ENCODE assay signal across 31 cellular contexts in the genomic region with DNA sequence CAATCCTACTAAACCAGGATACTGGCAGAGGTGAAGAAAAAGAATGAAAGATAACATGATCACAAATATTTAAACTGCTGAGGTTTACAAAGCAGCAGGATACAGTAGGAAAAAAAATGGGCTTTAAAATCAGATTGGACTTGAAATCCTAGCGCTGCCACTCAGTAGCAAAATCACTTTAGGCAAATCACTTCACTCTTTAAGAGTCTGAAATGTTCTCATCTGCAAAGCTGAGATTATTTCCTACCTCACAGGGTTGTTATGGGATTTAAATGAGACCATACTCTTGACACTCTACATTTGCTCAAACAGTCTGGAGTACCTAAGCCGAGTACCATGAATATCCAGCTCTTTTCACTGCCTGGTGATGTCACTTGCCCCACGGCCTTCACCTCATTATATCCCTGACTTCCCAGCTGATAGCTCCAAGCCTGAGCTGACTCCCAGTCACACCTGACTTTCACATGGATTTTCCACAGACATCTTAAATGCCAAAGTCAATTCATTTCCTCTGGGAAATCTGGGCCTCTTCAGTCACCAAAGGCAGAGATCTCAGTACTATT.
A peak's percentile ranks its signal among the peaks of the same experiment; 100 is the strongest.
DNase-seq lines count a peak whose midpoint lies in the region; ATAC-seq and TF ChIP-seq lines count a peak whose summit lies in the region.
"Had no signal": no experiment of that assay in that cellular context is flagged by ENCODE, and none has a peak within 500 bp of the region (broad histone marks: within the 10 kb centered on the region; RNA-seq: fewer than 3 reads in every experiment).

No MANE protein-coding gene starts in this region.

- no CpG with 5 or more reads among the region's 3 CpGs for WGBS in H9 (ENCODE audit: extremely low coverage, insufficient read length, low lambda C conversion rate)

- H4K20me1 ChIP-seq in H9 (ENCODE audit: control insufficient read depth, insufficient read depth, insufficient read length), result no peaks in the 10 kb centered on the region

- DNase-seq in H9 (no peak), NCI-H2171 treated with DMSO at 0.1 percent for 48 hours (lab: John Stamatoyannopoulos, UW) (no peak)
- DNase-seq in stimulated activated effector memory CD8-positive, alpha-beta T cell treated with anti-CD3 and anti-CD28 coated beads, Interleukin-12 subunit alpha, Interleukin-12 subunit beta, amount 100 ng/mL, for 72 hours (ENCODE audit: low spot score in 2 of 2), result no peak
- DNase-seq: ACHN; activated CD4-positive, alpha-beta T cell treated with anti-CD3 and anti-CD28 coated beads, Interleukin-2, amount 10 ng/mL, durations not matched to agents 24 days and 14 days; activated CD8-positive, alpha-beta memory T cell treated with anti-CD3 and anti-CD28 coated beads for 24 hours; activated gamma-delta T cell; activated naive CD8-positive, alpha-beta T cell treated with anti-CD3 and anti-CD28 coated beads, Interleukin-2, amount 10 ng/mL, durations not matched to agents 7 days and 5 days; CD8-positive, alpha-beta T cell; central memory CD4-positive, alpha-beta T cell; DMS 273 treated with DMSO at 0.1 percent for 48 hours; dorsolateral prefrontal cortex; EL; MG63; NCI-H1105; NCI-H187; NCI-H2227 treated with DMSO at 0.1 percent for 48 hours; NCI-H526; ovary; Right ventricle myocardium superior; small intestine; stimulated activated naive CD8-positive, alpha-beta T cell treated with anti-CD3 and anti-CD28 coated beads, Interleukin-15, Interleukin-2, amounts not matched to agents 100 U/mL and 50 U/mL, for 24 hours; T-helper 17 cell; testis had no signal

- no peaks in the 10 kb centered on the region for H3K23me2 ChIP-seq in H9 (ENCODE audit: insufficient read length, low read depth, low read length, poor library complexity, severe bottlenecking)

- no peak overlapping the region for H3K14ac ChIP-seq in H9 (ENCODE audit: insufficient read depth, low read length)

- ATAC-seq in activated T-helper 17 cell treated with anti-CD3 and anti-CD28 coated beads, Interleukin-2, amount 50 U/mL, for 72 hours (replicated peaks), result no peak
- no peak for ATAC-seq in stimulated activated effector memory CD8-positive, alpha-beta T cell treated with anti-CD3 and anti-CD28 coated beads, Interleukin-12 subunit alpha, Interleukin-12 subunit beta, amount 100 ng/mL, for 72 hours
- no peak for ATAC-seq in HG03520 (IDR thresholded peaks at IDR 0.05; ENCODE audit: unreplicated experiment)
- no peak for ATAC-seq in HG02981 (IDR thresholded peaks at IDR 0.05; ENCODE audit: unreplicated experiment)
- ATAC-seq: CD8-positive, alpha-beta T cell; stimulated activated naive CD8-positive, alpha-beta T cell treated with anti-CD3 and anti-CD28 coated beads, Interleukin-15, Interleukin-2, amounts not matched to agents 100 U/mL and 50 U/mL, for 24 hours; T-helper 17 cell had no signal

- H3K36me3 Mint-ChIP-seq in H9 (ENCODE audit: insufficient read depth in 1 of 3, low read depth in 3 of 3), result peaks cover 4 to 15% (median 8%) of the 10 kb centered on the region in 3 experiments; a peak in 6 of 7 replicates
- peaks cover 29% of the 10 kb centered on the region for H3K36me3 Mint-ChIP-seq in activated T-helper 17 cell treated with anti-CD3 and anti-CD28 coated beads, Interleukin-2, amount 50 U/mL, for 72 hours (ENCODE audit: low read depth)
- H3K36me3 Mint-ChIP-seq in stimulated activated effector memory CD8-positive, alpha-beta T cell treated with anti-CD3 and anti-CD28 coated beads, Interleukin-12 subunit alpha, Interleukin-12 subunit beta, amount 100 ng/mL, for 72 hours, result peaks cover 20% of the 10 kb centered on the region

- no peak overlapping the region for H3K4me3 ChIP-seq in iPS-20b (ENCODE audit: low read length)
- H3K4me3 ChIP-seq: dorsolateral prefrontal cortex, MG63, ovary, right atrium auricular region, testis had no signal

- no peaks in the 10 kb centered on the region for H3K79me2 ChIP-seq in H9 (ENCODE audit: insufficient read depth, low read length)

- H3K9me3 ChIP-seq in H9 (ENCODE audit: control insufficient read depth, low read depth, low read length) (no peaks in the 10 kb centered on the region), iPS-20b (ENCODE audit: insufficient read depth, low read depth, low read length) (no peaks in the 10 kb centered on the region)
- H3K9me3 ChIP-seq: MG63, ovary, right atrium auricular region, testis had no signal

- H3K27me3 Mint-ChIP-seq in H9 (ENCODE audit: low read depth), result no peaks in the 10 kb centered on the region
- no peaks in the 10 kb centered on the region for H3K27me3 Mint-ChIP-seq in activated T-helper 17 cell treated with anti-CD3 and anti-CD28 coated beads, Interleukin-2, amount 50 U/mL, for 72 hours
- H3K27me3 Mint-ChIP-seq: activated CD4-positive, alpha-beta T cell treated with anti-CD3 and anti-CD28 coated beads, Interleukin-2, amount 10 ng/mL, durations not matched to agents 24 days and 14 days; activated naive CD8-positive, alpha-beta T cell treated with anti-CD3 and anti-CD28 coated beads, Interleukin-2, amount 10 ng/mL, durations not matched to agents 7 days and 5 days; B cell; T-helper 17 cell had no signal

- no peak overlapping the region for H3K18ac ChIP-seq in H9 (ENCODE audit: insufficient read length, low read depth, low read length)

- H3K4ac ChIP-seq in H9 (ENCODE audit: low read depth, low read length), result no peak overlapping the region

- H3K27me3 ChIP-seq in H9 (ENCODE audit: insufficient read depth, low read length) (no peaks in the 10 kb centered on the region), iPS-20b (ENCODE audit: insufficient read depth, low read length) (no peaks in the 10 kb centered on the region)
- H3K27me3 ChIP-seq: dorsolateral prefrontal cortex, MG63, ovary, right atrium auricular region, testis had no signal

- no peak overlapping the region for H2AFZ ChIP-seq in H9 (ENCODE audit: low read length)

- H4K91ac ChIP-seq in H9 (ENCODE audit: insufficient read length, low read depth, low read length), result no peak overlapping the region

- no peak overlapping the region for H3K56ac ChIP-seq in H9 (ENCODE audit: insufficient read length, low read depth, low read length)

- H3K27ac ChIP-seq in H9 (ENCODE audit: insufficient read length, low read depth, low read length) (no peak overlapping the region), iPS-20b (ENCODE audit: low read length) (peak overlapping the region; percentile 2)
- H3K27ac ChIP-seq: KMS-11, ovary, right atrium auricular region, testis had no signal

- TF ChIP-seq CTCF in H9 (conservative IDR thresholded peaks at IDR 0.05), result no peak

- H2BK12ac ChIP-seq in H9 (ENCODE audit: insufficient read length, low read depth, low read length), result no peak overlapping the region

- no peak overlapping the region for H2BK5ac ChIP-seq in H9 (ENCODE audit: insufficient read length, low read length)

- no peaks in the 10 kb centered on the region; the same call in 1 of the 2 replicates for H3K4me1 ChIP-seq in H9 (ENCODE audit: insufficient read depth, low read length)
- no peaks in the 10 kb centered on the region for H3K4me1 ChIP-seq in iPS-20b (ENCODE audit: insufficient read depth, low read length)
- H3K4me1 ChIP-seq: testis had no signal

- no peak overlapping the region for H3T11ph ChIP-seq in H9 (ENCODE audit: low read length)

- no peak overlapping the region for H3K4me2 ChIP-seq in H9 (ENCODE audit: insufficient read depth, insufficient read length, low read length)
- H3K4me2 ChIP-seq: KMS-11 had no signal

- H2BK120ac ChIP-seq in H9 (ENCODE audit: low read depth, low read length, poor library complexity, severe bottlenecking), result no peak overlapping the region

- no peaks in the 10 kb centered on the region for H3K9me3 Mint-ChIP-seq in H9
- H3K9me3 Mint-ChIP-seq in activated T-helper 17 cell treated with anti-CD3 and anti-CD28 coated beads, Interleukin-2, amount 50 U/mL, for 72 hours, result no peaks in the 10 kb centered on the region
- no peaks in the 10 kb centered on the region for H3K9me3 Mint-ChIP-seq in stimulated activated effector memory CD8-positive, alpha-beta T cell treated with anti-CD3 and anti-CD28 coated beads, Interleukin-12 subunit alpha, Interleukin-12 subunit beta, amount 100 ng/mL, for 72 hours
- H3K9me3 Mint-ChIP-seq: activated CD4-positive, alpha-beta T cell treated with anti-CD3 and anti-CD28 coated beads, Interleukin-2, amount 10 ng/mL, durations not matched to agents 24 days and 14 days; activated naive CD8-positive, alpha-beta T cell treated with anti-CD3 and anti-CD28 coated beads, Interleukin-2, amount 10 ng/mL, durations not matched to agents 7 days and 5 days; CD8-positive, alpha-beta T cell had no signal

- no peak overlapping the region for H3K9ac ChIP-seq in H9 (ENCODE audit: extremely low read depth, insufficient read length, low read length)
- no peak overlapping the region for H3K9ac ChIP-seq in iPS-20b (ENCODE audit: low read depth, low read length)
- H3K9ac ChIP-seq: KMS-11 had no signal

- no peak overlapping the region for H2AK5ac ChIP-seq in H9 (ENCODE audit: insufficient read length, low read length)

- H4K5ac ChIP-seq in H9 (ENCODE audit: insufficient read length, low read depth, low read length), result no peak overlapping the region

- H3K79me1 ChIP-seq in H9 (ENCODE audit: insufficient read depth, low read depth, low read length, poor library complexity, severe bottlenecking), result no peaks in the 10 kb centered on the region

- no peak overlapping the region for H3K4me3 Mint-ChIP-seq in H9
- no peak overlapping the region for H3K4me3 Mint-ChIP-seq in activated T-helper 17 cell treated with anti-CD3 and anti-CD28 coated beads, Interleukin-2, amount 50 U/mL, for 72 hours
- no peak overlapping the region for H3K4me3 Mint-ChIP-seq in stimulated activated effector memory CD8-positive, alpha-beta T cell treated with anti-CD3 and anti-CD28 coated beads, Interleukin-12 subunit alpha, Interleukin-12 subunit beta, amount 100 ng/mL, for 72 hours
- H3K4me3 Mint-ChIP-seq: activated CD4-positive, alpha-beta T cell treated with anti-CD3 and anti-CD28 coated beads, Interleukin-2, amount 10 ng/mL, durations not matched to agents 24 days and 14 days; activated naive CD8-positive, alpha-beta T cell treated with anti-CD3 and anti-CD28 coated beads, Interleukin-2, amount 10 ng/mL, durations not matched to agents 7 days and 5 days; B cell; CD8-positive, alpha-beta T cell; T-helper 17 cell had no signal

- H3K27ac Mint-ChIP-seq in H9, result peak overlapping the region in 2 of 3 experiments; percentile 23 to 44; a peak in 3 of 7 replicates
- H3K27ac Mint-ChIP-seq in activated T-helper 17 cell treated with anti-CD3 and anti-CD28 coated beads, Interleukin-2, amount 50 U/mL, for 72 hours, result peak overlapping the region; percentile 53
- H3K27ac Mint-ChIP-seq in stimulated activated effector memory CD8-positive, alpha-beta T cell treated with anti-CD3 and anti-CD28 coated beads, Interleukin-12 subunit alpha, Interleukin-12 subunit beta, amount 100 ng/mL, for 72 hours, result peak overlapping the region; percentile 4
- H3K27ac Mint-ChIP-seq: activated CD4-positive, alpha-beta T cell treated with anti-CD3 and anti-CD28 coated beads, Interleukin-2, amount 10 ng/mL, durations not matched to agents 24 days and 14 days; activated naive CD8-positive, alpha-beta T cell treated with anti-CD3 and anti-CD28 coated beads, Interleukin-2, amount 10 ng/mL, durations not matched to agents 7 days and 5 days; B cell; T-helper 17 cell had no signal

- H2BK20ac ChIP-seq in H9 (ENCODE audit: low read depth, low read length, poor library complexity, severe bottlenecking), result no peak overlapping the region

- no peak overlapping the region for H3K23ac ChIP-seq in H9 (ENCODE audit: insufficient read length, low read depth, low read length)

- peaks cover 14 to 16% of the 10 kb centered on the region in 2 experiments for H3K4me1 Mint-ChIP-seq in H9
- peaks cover 19% of the 10 kb centered on the region for H3K4me1 Mint-ChIP-seq in activated T-helper 17 cell treated with anti-CD3 and anti-CD28 coated beads, Interleukin-2, amount 50 U/mL, for 72 hours
- H3K4me1 Mint-ChIP-seq in stimulated activated effector memory CD8-positive, alpha-beta T cell treated with anti-CD3 and anti-CD28 coated beads, Interleukin-12 subunit alpha, Interleukin-12 subunit beta, amount 100 ng/mL, for 72 hours, result peaks cover 28% of the 10 kb centered on the region

- no peak overlapping the region for H2BK15ac ChIP-seq in H9 (ENCODE audit: low read depth, low read length)

- H4K8ac ChIP-seq in H9 (replicated peaks; ENCODE audit: insufficient read length, low read depth, low read length), result no peak overlapping the region

- peaks cover 20% of the 10 kb centered on the region for H3K36me3 ChIP-seq in iPS-20b (ENCODE audit: insufficient read depth, low read depth, low read length)
- H3K36me3 ChIP-seq: ovary had no signal
